ENCODE assay signal across 16 cellular contexts in the genomic region with DNA sequence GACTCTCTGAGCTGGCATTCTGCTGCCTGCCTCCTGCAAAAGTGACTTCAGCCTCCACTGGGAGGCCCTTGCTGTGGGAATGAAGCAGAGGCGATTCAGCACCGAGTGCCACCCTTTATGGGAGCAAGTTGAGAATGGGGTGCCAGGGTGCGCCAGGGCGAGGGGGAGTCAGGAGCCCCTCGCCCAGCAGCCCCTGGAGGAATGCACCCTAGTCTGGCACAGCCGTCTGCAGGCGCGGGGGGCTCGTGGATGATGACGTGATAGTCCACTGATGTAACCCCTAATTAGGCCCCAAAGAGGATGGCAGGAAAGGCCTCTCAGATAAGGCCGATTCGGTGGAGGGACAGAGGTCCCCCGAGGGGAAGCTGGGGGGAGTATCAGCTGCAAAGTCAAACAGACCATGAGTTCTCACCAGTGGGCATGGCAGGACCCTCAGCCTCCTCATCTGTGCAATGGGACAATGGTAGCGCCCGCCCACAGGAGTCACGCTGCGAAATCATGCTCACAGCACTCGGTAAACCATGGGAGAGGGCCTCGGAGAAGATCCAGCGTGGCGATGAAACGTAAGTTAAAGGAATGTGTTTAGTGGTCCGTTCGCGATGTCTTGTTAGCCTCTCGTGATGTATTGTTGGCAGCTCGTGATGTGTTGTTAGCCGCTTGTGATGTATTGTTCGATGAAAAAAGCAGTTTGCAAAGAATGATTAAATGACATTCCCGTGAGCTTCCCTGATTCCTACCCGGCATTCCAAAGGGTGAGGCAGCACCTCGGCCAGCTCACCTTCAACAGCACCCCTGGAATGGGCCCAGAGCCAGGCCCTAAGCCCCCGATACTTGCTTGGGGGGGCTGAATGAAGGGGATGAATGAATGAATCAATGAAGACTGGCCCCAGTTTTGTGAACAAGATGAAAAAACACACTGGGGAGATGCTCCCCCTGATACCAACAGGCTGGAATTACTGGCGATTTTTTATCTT.
"Had no signal": no experiment of that assay in that cellular context is flagged by ENCODE, and none has a peak within 500 bp of the region (broad histone marks: within the 10 kb centered on the region; RNA-seq: fewer than 3 reads in every experiment).

No MANE protein-coding gene starts in this region.

- H3K36me3 ChIP-seq: lower lobe of right lung had no signal

- H3K27ac ChIP-seq: lower lobe of right lung had no signal

- ATAC-seq: activated CD4-positive, alpha-beta T cell treated with anti-CD3 and anti-CD28 coated beads for 36 hours; activated CD8-positive, alpha-beta memory T cell treated with anti-CD3 and anti-CD28 coated beads, Interleukin-2, amount 10 ng/mL, durations not matched to agents 7 days and 5 days; activated T-cell treated with anti-CD3 and anti-CD28 coated beads, Interleukin-2, amount 50 U/mL, for 4 hours; left cardiac atrium; lower lobe of right lung; T-helper 17 cell had no signal

- FAIRE-seq: small intestine had no signal

- H3K4me3 ChIP-seq: lower lobe of right lung had no signal

- H3K9me3 ChIP-seq: lower lobe of right lung had no signal

- DNase-seq: activated CD4-positive, alpha-beta memory T cell treated with anti-CD3 and anti-CD28 coated beads for 36 hours; activated CD4-positive, alpha-beta T cell treated with anti-CD3 and anti-CD28 coated beads for 36 hours; activated CD8-positive, alpha-beta memory T cell treated with anti-CD3 and anti-CD28 coated beads, Interleukin-2, amount 10 ng/mL, durations not matched to agents 7 days and 5 days; activated effector memory CD4-positive, alpha-beta T cell treated with Interleukin-2 at 50 U/mL for 16 hours; activated T-cell treated with anti-CD3 and anti-CD28 coated beads, Interleukin-2, amount 50 U/mL, for 4 hours; amniotic stem cell; cortex of kidney; effector CD4-positive, alpha-beta T cell; foreskin fibroblast; left cardiac atrium; lower lobe of right lung; small intestine; stimulated activated CD4-positive, alpha-beta T cell treated with anti-CD3 and anti-CD28 coated beads, Interleukin-4, amount 100 ng/mL, for 24 hours; stimulated activated naive CD4-positive, alpha-beta T cell treated with Interleukin-2 at 50 U/mL for 16 hours; T-helper 17 cell; trophoblast cell had no signal
